8 cellular contexts compared by ENCODE assay signal in the genomic region with DNA sequence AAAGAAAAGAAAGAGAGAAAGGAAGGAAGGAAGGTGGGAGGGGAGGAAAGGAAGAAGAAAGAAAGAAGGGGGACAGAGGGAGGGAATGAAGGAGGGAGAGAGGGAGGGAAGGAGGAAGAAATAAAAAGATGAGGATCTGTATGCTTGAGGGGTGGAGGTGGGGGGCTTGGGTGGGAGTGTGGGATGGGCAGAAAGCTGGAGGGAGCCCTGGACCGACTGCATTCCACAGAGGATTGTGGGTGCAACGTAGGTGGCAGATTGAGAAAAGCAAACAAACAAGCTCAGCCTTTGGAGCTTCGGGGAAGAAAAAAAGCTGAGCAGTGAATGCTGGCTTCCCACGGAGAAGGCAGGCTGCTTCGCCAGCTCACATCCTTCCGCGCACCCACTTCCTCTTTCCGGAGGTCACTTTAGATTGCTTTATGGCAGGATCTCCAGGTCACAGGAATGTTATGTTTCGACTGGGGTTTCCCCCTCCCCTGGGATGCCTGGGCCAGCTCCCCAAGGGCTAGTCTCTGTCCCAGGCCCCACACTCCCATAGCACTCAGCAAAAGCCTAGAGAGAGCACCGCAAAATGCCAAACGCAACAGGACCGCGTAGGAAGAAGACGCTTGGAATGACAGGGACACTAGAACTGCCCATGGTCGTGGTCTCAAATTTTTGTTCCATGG. TPM values are rescaled to one million over a fixed set of nuclear protein-coding genes. Genes with fewer than 3 reads are reported as not detected.
A peak's percentile ranks its signal among the peaks of the same experiment; 100 is the strongest.
DNase-seq lines count a peak whose midpoint lies in the region; ATAC-seq, FAIRE-seq and TF ChIP-seq lines count a peak whose summit lies in the region.

No MANE protein-coding gene starts in this region.

- 12% methylated on average over 15 of the region's 15 CpGs for WGBS in A549 (ENCODE audit: missing lambda C conversion rate)
- WGBS in HepG2 (ENCODE audit: low lambda C conversion rate), result 22% methylated on average over 14 of the region's 15 CpGs
- WGBS in stomach, 5 donors, result 14 to 26% (median 22%) methylated on average over 15 of the region's 15 CpGs

- CTCF ChIA-PET in A549 (lab: Yijun Ruan, JAX) (interaction anchor here (0.6 to 2.0 kb wide), 6 partner anchors 9 to 394 kb away, joined by 3 to 8 read pairs (median 4); a partner anchor contains a TSS), HepG2 (lab: Yijun Ruan, JAX; ENCODE audit: low intra/inter-chr PET ratio, low total read pairs) (no interaction called here)

- TF ChIP-seq RAD21 in A549 (conservative IDR thresholded peaks at IDR 0.05 in 1 of 2, IDR thresholded peaks at IDR 0.05 in 1 of 2), result no peak
- TF ChIP-seq RAD21 in HepG2 (CRISPR knock-in tag; IDR thresholded peaks at IDR 0.05), result no peak

- no peak for FAIRE-seq in A549 (lab: Jason Lieb, UNC)
- FAIRE-seq in RCC 7860 (lab: Jason Lieb, UNC), result no peak
- FAIRE-seq in HepG2 (lab: Jason Lieb, UNC), result peak; percentile 92

- H3K27ac ChIP-seq in A549, result peak overlapping the region; percentile 76 to 83
- peak overlapping the region; percentile 89 for H3K27ac ChIP-seq in HepG2 (ENCODE audit: extremely low read length, insufficient read depth, low read length)
- H3K27ac ChIP-seq in stomach, result peak overlapping the region; percentile 6 to 62 (median 56)

- POLR2A ChIA-PET in A549 (lab: Yijun Ruan, JAX), result interaction anchor here (0.7 to 1.1 kb wide), 3 partner anchors 14 to 119 kb away, joined by 3 to 10 read pairs (median 3); no protein-coding TSS in a partner anchor
- POLR2A ChIA-PET in HepG2 (lab: Yijun Ruan, JAX), result interaction anchor here (0.5 to 2.1 kb wide), 12 partner anchors 8 to 1430 kb away, joined by 3 to 42 read pairs (median 6); a partner anchor contains a TSS

- no peak overlapping the region for H2AFZ ChIP-seq in HepG2 (ENCODE audit: low read length)

- ATAC-seq in A549 (peak; percentile 92 to 93), HepG2 (peak; percentile 94), HG03469 (IDR thresholded peaks at IDR 0.05; ENCODE audit: unreplicated experiment) (no peak)

- intact Hi-C loops in HepG2 (cut with micrococcal nuclease; ENCODE audit: unreplicated experiment), result loop anchor here (1.0 kb wide), 2 partner anchors 12 to 13 kb away; no protein-coding TSS in a partner anchor
- intact Hi-C loops in stomach (cut with DNase I; ENCODE audit: low total_unique reads), result no loop called here

- peaks cover 17% of the 10 kb centered on the region for H3K4me1 ChIP-seq in A549
- peaks cover 78% of the 10 kb centered on the region for H3K4me1 ChIP-seq in HepG2 (ENCODE audit: insufficient read depth, low read length)
- H3K4me1 ChIP-seq in stomach, result peaks cover 0 to 28% (median 22%) of the 10 kb centered on the region in 4 donors

- H3K9me3 ChIP-seq in A549 (no peaks in the 10 kb centered on the region), HepG2 (ENCODE audit: low read length) (no peaks in the 10 kb centered on the region), stomach (no peaks in the 10 kb centered on the region)

- H3K36me3 ChIP-seq in GM06990 (ENCODE audit: control insufficient read depth, insufficient read depth, low read length) (no peaks in the 10 kb centered on the region), HepG2 (replicated peaks in 1 of 2; ENCODE audit: control insufficient read depth in 1 of 2, insufficient read depth in 2 of 2, low read length in 2 of 2) (no peaks in the 10 kb centered on the region), stomach (no peaks in the 10 kb centered on the region)

- in situ Hi-C loops in HepG2 (cut with HindIII; ENCODE audit: extremely low pct_ligation_motif_present, low pct_unique_long_range_greater_than_20kb), result no loop called here

- TF ChIP-seq POLR2A in A549 (IDR thresholded peaks at IDR 0.05; ENCODE audit: low read length), result no peak
- TF ChIP-seq POLR2A in HepG2 (IDR thresholded peaks at IDR 0.05; ENCODE audit: insufficient read depth in 1 of 2, low read depth in 2 of 2, low read length in 2 of 2), result peak; percentile 53 to 56
- no peak for TF ChIP-seq POLR2A in stomach (IDR thresholded peaks at IDR 0.05)

- no peaks in the 10 kb centered on the region for H3K27me3 ChIP-seq in GM06990 (replicated peaks; ENCODE audit: control insufficient read depth, insufficient read depth, low read length)
- no peaks in the 10 kb centered on the region for H3K27me3 ChIP-seq in HepG2 (ENCODE audit: control insufficient read depth in 1 of 2, insufficient read depth in 2 of 2, low read length in 2 of 2)
- H3K27me3 ChIP-seq in stomach, result no peaks in the 10 kb centered on the region

- H3K79me2 ChIP-seq in HepG2 (ENCODE audit: insufficient read depth, low read length), result no peaks in the 10 kb centered on the region

- TF ChIP-seq CTCF in A549 (IDR thresholded peaks at IDR 0.05) (no peak), GM06990 (IDR thresholded peaks at IDR 0.05; ENCODE audit: insufficient read depth, low read length, poor library complexity, severe bottlenecking) (no peak), HepG2 (CRISPR knock-in tag; IDR thresholded peaks at IDR 0.05) (no peak), stomach (IDR thresholded peaks at IDR 0.05) (no peak)

- TF ChIP-seq EP300 in A549 (IDR thresholded peaks at IDR 0.05) (peak; percentile 19 to 24; a peak in 1 of 5 replicates), HepG2 (IDR thresholded peaks at IDR 0.05; ENCODE audit: low read depth in 2 of 2, low read length in 2 of 2) (peak in 1 of 2 experiments; percentile 72; a peak in 1 of 4 replicates), HepG2 (CRISPR knock-in tag; IDR thresholded peaks at IDR 0.05; ENCODE audit: borderline replicate concordance) (peak; percentile 79; the same call in 1 of the 2 replicates), stomach (IDR thresholded peaks at IDR 0.05) (no peak)

- H4K20me1 ChIP-seq in HepG2 (ENCODE audit: insufficient read depth, low read length), result no peaks in the 10 kb centered on the region

- DNase-seq in A549 (ENCODE audit: low read depth in 1 of 2, low spot score in 1 of 2) (peak; percentile 60 to 86), GM06990 (ENCODE audit: extremely low read depth, insufficient read length) (peak; percentile 9), RCC 7860 (ENCODE audit: low spot score) (peak; percentile 30), dermis blood vessel endothelial cell (peak; percentile 80), HepG2 (ENCODE audit: low spot score) (peak; percentile 91), stomach (peak; percentile 62), NCI-H510A (lab: John Stamatoyannopoulos, UW) (no peak)

- peak overlapping the region; percentile 27 for H3K4me3 ChIP-seq in A549
- H3K4me3 ChIP-seq in GM06990 (replicated peaks; ENCODE audit: low read depth, low read length), result no peak overlapping the region
- peak overlapping the region in 1 of 3 experiments; percentile 25; a peak in 1 of 6 replicates for H3K4me3 ChIP-seq in HepG2 (replicated peaks in 1 of 3; ENCODE audit: insufficient read depth in 1 of 3, low read depth in 2 of 3, low read length in 3 of 3)
- peak overlapping the region; percentile 13 to 34 (median 28) for H3K4me3 ChIP-seq in stomach

- BruUV-seq in HepG2 (replicated peaks; lab: Mats Ljungman, UMichigan), result no TSS peak

- H3K4me2 ChIP-seq in A549 (peak overlapping the region; percentile 81), HepG2 (ENCODE audit: low read depth, low read length) (peak overlapping the region; percentile 60)

- H3K9ac ChIP-seq in HepG2 (ENCODE audit: insufficient read depth, low read depth, low read length), result peak overlapping the region; percentile 55

TF ChIP-seq in HepG2, 621 proteins besides CTCF, POLR2A, EP300 and RAD21 (continues in another document):
- TF ChIP-seq RFXAP (CRISPR knock-in tag; IDR thresholded peaks at IDR 0.05; ENCODE audit: borderline replicate concordance), result no peak
- TF ChIP-seq TBX3 (IDR thresholded peaks at IDR 0.05; ENCODE audit: borderline replicate concordance), result peak; percentile 53; the same call in 1 of the 2 replicates

RNA-seq across cellular contexts. Expression of a gene that starts 20.7 kb away (rescaled TPM):
- polyA plus RNA-seq in A549 (2011; rRNA removed) (61.3 and 66.0 TPM in 2 replicates), A549 (2017; fragmentation: RNase III; extraction: RNeasy Plus Mini Kit Qiagen cat#74134 plus additional on column Dnase treatment) (30.1 to 32.3 TPM (median 32.1 TPM) in 3 replicates), HepG2 (2011; rRNA removed) (139 and 185 TPM in 2 replicates), stomach (10 to 100 TPM; 17.9 to 23.7 (median 18.7) TPM)
- 10.5 and 11.8 TPM in 2 replicates for polyA plus RNA-seq in A549 (2012; cell fraction: cytosol; rRNA removed)
- 12.8 and 24.0 TPM in 2 replicates for polyA plus RNA-seq in A549 (2012; cell fraction: nucleus; rRNA removed)
- 35.5 and 46.7 TPM in 2 replicates for polyA minus RNA-seq in A549 (2011; rRNA and poly(A)+ RNA removed)
- total RNA-seq in dermis blood vessel endothelial cell (132 and 140 TPM in 2 replicates), HepG2 (2016; rRNA removed; fragmentation: Illumina TruSeq; extraction: Trizol) (29.3 and 42.1 TPM in 2 replicates), stomach (100 to 1,000 TPM in 3 of 5 donors, 10 to 100 TPM in 2; 32.7 to 142 (median 104) TPM)
- 8.7 and 9.3 TPM in 2 replicates for total RNA-seq in HepG2 (2016; cell fraction: cytosol; rRNA removed; fragmentation: Illumina TruSeq; extraction: Trizol; ENCODE audit: low read depth)
- 33.2 and 42.9 TPM in 2 replicates for total RNA-seq in HepG2 (2016; cell fraction: insoluble cytoplasmic fraction; rRNA removed; fragmentation: Illumina TruSeq; extraction: Trizol)
- total RNA-seq in HepG2 (2016; cell fraction: membrane; rRNA removed; fragmentation: Illumina TruSeq; extraction: Trizol), result 9.5 and 12.0 TPM in 2 replicates
- 34.9 and 35.8 TPM in 2 replicates for total RNA-seq in HepG2 (2016; cell fraction: nucleus; rRNA removed; fragmentation: Illumina TruSeq; extraction: Trizol)
- 73.1 and 90.2 TPM in 2 replicates for polyA plus RNA-seq in HepG2 (2011; cell fraction: cytosol; rRNA removed)
- 364 and 373 TPM in 2 replicates for polyA plus RNA-seq in HepG2 (2011; cell fraction: nucleus; rRNA removed)
- polyA plus RNA-seq in HepG2 (2012), result 85.0 and 141 TPM in 2 replicates
- 3.5 and 4.0 TPM in 2 replicates for polyA plus RNA-seq in HepG2 (2016; cell fraction: cytosol; fragmentation: Illumina TruSeq; extraction: Trizol; ENCODE audit: low read depth)
- 37.9 and 40.2 TPM in 2 replicates for polyA plus RNA-seq in HepG2 (2016; cell fraction: insoluble cytoplasmic fraction; fragmentation: Illumina TruSeq; extraction: Trizol; ENCODE audit: low read depth)
- 5.3 and 7.0 TPM in 2 replicates for polyA plus RNA-seq in HepG2 (2016; cell fraction: membrane; fragmentation: Illumina TruSeq; extraction: Trizol; ENCODE audit: low read depth)
- polyA plus RNA-seq in HepG2 (2016; cell fraction: nucleus; fragmentation: Illumina TruSeq; extraction: Trizol; ENCODE audit: insufficient read depth, low read depth), result 40.4 and 41.7 TPM in 2 replicates
- polyA minus RNA-seq in HepG2 (2011; rRNA and poly(A)+ RNA removed; ENCODE audit: low replicate concordance), result 0.05 and 121 TPM in 2 replicates
- 79.2 and 81.2 TPM in 2 replicates for polyA minus RNA-seq in HepG2 (2011; cell fraction: cytosol; rRNA and poly(A)+ RNA removed)
- polyA minus RNA-seq in HepG2 (2011; cell fraction: nucleus; rRNA and poly(A)+ RNA removed), result 325 and 368 TPM in 2 replicates

Comparison
In these comparisons a context has a peak if more than half of its experiments do, and no peak if none do; other contexts are left out.
1. POLR2A ChIP-seq: peak in HepG2 (2 of 2); none in A549 (single experiment) and stomach (0 of 4).
2. Peak in every context shown above with its lines, with median percentiles within 50 percentile points of each other: H3K27ac ChIP-seq.